ENCODE assay signal across 8 cellular contexts in genomic region chr1:155320661-155321576, GRCh38. TPM values are rescaled to one million over a fixed set of nuclear protein-coding genes. Genes with fewer than 3 reads are reported as not detected.
DNase-seq lines count a peak whose midpoint lies in the region; ATAC-seq and TF ChIP-seq lines count a peak whose summit lies in the region.

TSS of gene RUSC1 (plus strand) at chr1:155320894. CDS start at chr1:155321774, 880 bp downstream.

- H3K27ac Mint-ChIP-seq in naive thymus-derived CD8-positive, alpha-beta T cell: peak within 1 kb of the TSS in 9 of 10 donors; percentile 21 to 87 (median 55)

- peak within 1 kb of the TSS; percentile 93 for H3K4me3 ChIP-seq in fibroblast of the aortic adventitia (ENCODE audit: low read depth, low read length)

- DNase-seq in RPMI7951 (ENCODE audit: low read depth) (no peak), activated gamma-delta T cell treated with Interleukin-2 at 50 U/mL for 16 hours (peak; percentile 69), fibroblast of the aortic adventitia (ENCODE audit: low read depth) (peak; percentile 56), cortex of kidney (lab: John Stamatoyannopoulos, UW) (no peak)
- DNase-seq in naive thymus-derived CD8-positive, alpha-beta T cell: peak; percentile 58 to 84 (median 72)
- DNase-seq in stimulated activated naive CD4-positive, alpha-beta T cell (lab: John Stamatoyannopoulos, UW): peak; percentile 45 to 79 (median 67)

- peak within 1 kb of the TSS; percentile 72 to 86 (median 81) for H3K4me3 Mint-ChIP-seq in naive thymus-derived CD8-positive, alpha-beta T cell

- H3K9me3 Mint-ChIP-seq in naive thymus-derived CD8-positive, alpha-beta T cell: no peaks in the 10 kb centered on the region

- no peak for TF ChIP-seq CTCF in fibroblast of the aortic adventitia (IDR thresholded peaks at IDR 0.05; ENCODE audit: insufficient read depth, low read length)

- peaks cover 17 to 35% (median 31%) of the 10 kb centered on the region in 4 donors for H3K4me1 Mint-ChIP-seq in naive thymus-derived CD8-positive, alpha-beta T cell

- no peaks in the 10 kb centered on the region for H3K27me3 Mint-ChIP-seq in naive thymus-derived CD8-positive, alpha-beta T cell

- POLR2A ChIA-PET in naive thymus-derived CD8-positive, alpha-beta T cell (lab: Charles Lee): interaction anchor here (0.6 to 5.4 kb wide), 5 partner anchors 13 to 70 kb away, joined by 3 to 37 read pairs (median 5); partner anchors contain the start of genes CLK2, FDPS and HCN3

- peaks cover 0 to 5% (median 0%) of the 10 kb centered on the region in 3 donors for H3K36me3 Mint-ChIP-seq in naive thymus-derived CD8-positive, alpha-beta T cell

- ATAC-seq in GM18868 (IDR thresholded peaks at IDR 0.05; ENCODE audit: unreplicated experiment): peak; percentile 23
- peak; percentile 36 to 47 for ATAC-seq in naive thymus-derived CD8-positive, alpha-beta T cell
- no peak for ATAC-seq in HG02763 (IDR thresholded peaks at IDR 0.05; ENCODE audit: unreplicated experiment)

RNA-seq across cellular contexts. Expression of gene RUSC1, which starts in this region (rescaled TPM):
- 25.1 and 26.2 TPM in 2 replicates for total RNA-seq in RPMI7951 (2014; rRNA removed; shearing (Covaris generic))
- 6.7 and 23.0 TPM in 2 replicates for total RNA-seq in fibroblast of the aortic adventitia (ENCODE audit: low replicate concordance)
- total RNA-seq in naive thymus-derived CD8-positive, alpha-beta T cell: 10 to 100 TPM; 16.1 to 16.3 TPM
- 1 to 10 TPM; 4.4 to 7.9 (median 7.5) TPM for polyA plus RNA-seq in naive thymus-derived CD8-positive, alpha-beta T cell

Comparison
In these comparisons a context has a peak if more than half of its experiments do, and no peak if none do; other contexts are left out.
1. DNase-seq: peak in activated gamma-delta T cell treated with Interleukin-2 at 50 U/mL for 16 hours (single experiment), fibroblast of the aortic adventitia (single experiment), naive thymus-derived CD8-positive, alpha-beta T cell (10 of 10) and stimulated activated naive CD4-positive, alpha-beta T cell (6 of 6); none in RPMI7951 (single experiment) and cortex of kidney (single experiment).